9 cellular contexts compared by ENCODE assay signal in genomic region chr3:129942296-129942695, GRCh38. TPM values are rescaled to one million over a fixed set of nuclear protein-coding genes. Genes with fewer than 3 reads are reported as not detected.
DNase-seq lines count a peak whose midpoint lies in the region; ATAC-seq, FAIRE-seq and TF ChIP-seq lines count a peak whose summit lies in the region.
"Had no signal": no experiment of that assay in that cellular context is flagged by ENCODE, and none has a peak within 500 bp of the region (broad histone marks: within the 10 kb centered on the region; RNA-seq: fewer than 3 reads in every experiment).

No MANE protein-coding gene starts in this region.

- H3K36me3 Mint-ChIP-seq in Caco-2 (ENCODE audit: insufficient read depth, unreplicated experiment): no peaks in the 10 kb centered on the region
- H3K36me3 Mint-ChIP-seq in stimulated activated memory B cell treated with anti-CD40 and anti-IgM and Interleukin-4, amounts not matched to agents 10 μg/mL and 1 μg/mL and 100 μg/mL, for 72 hours: no peaks in the 10 kb centered on the region
- H3K36me3 Mint-ChIP-seq: T-cell had no signal

- no peak overlapping the region for H3K4me2 ChIP-seq in GM23248 (ENCODE audit: unreplicated experiment)

- peak; percentile 70 for ATAC-seq in stimulated activated memory B cell treated with anti-CD40 and anti-IgM and Interleukin-4, amounts not matched to agents 10 μg/mL and 1 μg/mL and 100 μg/mL, for 72 hours

- CTCF ChIA-PET in Caco-2 (lab: Charles Lee): interaction anchor here (0.5 to 2.7 kb wide), 13 partner anchors 49 to 452 kb away, joined by 3 to 34 read pairs (median 5); partner anchors contain the start of gene TMCC1

- intact Hi-C loops in Caco-2 (cut with micrococcal nuclease; ENCODE audit: unreplicated experiment) (loop anchor here (1.0 to 5.0 kb wide), 5 partner anchors 50 to 300 kb away; no protein-coding TSS in a partner anchor), lower leg skin (cut with DNase I; ENCODE audit: low total_unique reads) (no loop called here)

- H3F3A ChIP-seq in GM23248 (ENCODE audit: insufficient read depth): no peaks in the 10 kb centered on the region

- in situ Hi-C loops in GM23248 (cut with MboI): no loop called here

- peaks cover 2% of the 10 kb centered on the region for H3K27me3 Mint-ChIP-seq in Caco-2 (ENCODE audit: insufficient read depth, unreplicated experiment)
- peaks cover 45% of the 10 kb centered on the region for H3K27me3 Mint-ChIP-seq in stimulated activated memory B cell treated with anti-CD40 and anti-IgM and Interleukin-4, amounts not matched to agents 10 μg/mL and 1 μg/mL and 100 μg/mL, for 72 hours

- no peaks in the 10 kb centered on the region for H3K27me3 ChIP-seq in Caco-2 (replicated peaks; ENCODE audit: control insufficient read depth, insufficient read depth, low read length)
- peaks cover 22% of the 10 kb centered on the region for H3K27me3 ChIP-seq in GM23248 (replicated peaks; ENCODE audit: insufficient read depth)

- H3K9ac ChIP-seq in GM23248: no peak overlapping the region

- no peaks in the 10 kb centered on the region for H3K4me1 Mint-ChIP-seq in Caco-2 (ENCODE audit: low read depth, unreplicated experiment)
- H3K4me1 Mint-ChIP-seq in stimulated activated memory B cell treated with anti-CD40 and anti-IgM and Interleukin-4, amounts not matched to agents 10 μg/mL and 1 μg/mL and 100 μg/mL, for 72 hours: peaks cover 6% of the 10 kb centered on the region

- no peaks in the 10 kb centered on the region for H3K4me1 ChIP-seq in Caco-2
- H3K4me1 ChIP-seq in GM23248 (ENCODE audit: insufficient read depth): no peaks in the 10 kb centered on the region

- no peak overlapping the region for H2AFZ ChIP-seq in GM23248

- POLR2A ChIA-PET in Caco-2 (lab: Charles Lee): interaction anchor here (0.6 kb wide), 1 partner anchor 588 kb away, joined by 3 read pairs; no protein-coding TSS in a partner anchor

- no peaks in the 10 kb centered on the region for H3K9me2 ChIP-seq in GM23248 (ENCODE audit: insufficient read depth)

- FAIRE-seq in RCC 7860 (lab: Jason Lieb, UNC): no peak

- H3K9me3 Mint-ChIP-seq in Caco-2 (ENCODE audit: unreplicated experiment): no peaks in the 10 kb centered on the region
- H3K9me3 Mint-ChIP-seq in stimulated activated memory B cell treated with anti-CD40 and anti-IgM and Interleukin-4, amounts not matched to agents 10 μg/mL and 1 μg/mL and 100 μg/mL, for 72 hours: no peaks in the 10 kb centered on the region

- no peaks in the 10 kb centered on the region for H3K36me3 ChIP-seq in Caco-2 (ENCODE audit: control insufficient read depth, insufficient read depth, low read length)
- no peaks in the 10 kb centered on the region for H3K36me3 ChIP-seq in GM23248 (ENCODE audit: low read depth)

- H3K4me3 ChIP-seq in Caco-2 (ENCODE audit: low read depth, low read length) (no peak overlapping the region), GM23248 (no peak overlapping the region), lower leg skin (ENCODE audit: low read depth, poor library complexity, severe bottlenecking) (no peak overlapping the region)

- no peaks in the 10 kb centered on the region for H3K9me3 ChIP-seq in Caco-2
- no peaks in the 10 kb centered on the region for H3K9me3 ChIP-seq in GM23248 (ENCODE audit: low read depth)

- no peaks in the 10 kb centered on the region for H4K20me1 ChIP-seq in GM23248 (ENCODE audit: insufficient read depth)

- H3K27ac ChIP-seq in GM23248: no peak overlapping the region

- BruUV-seq in Caco-2 (replicated peaks; lab: Mats Ljungman, UMichigan): no TSS peak

- WGBS in GM23248 (ENCODE audit: low coverage in 1 of 2, low lambda C conversion rate in 2 of 2, missing lambda C conversion rate in 2 of 2), 2 experiments: 15 to 18% methylated on average over 6 to 7 of the region's 7 CpGs
- 25 to 27% methylated on average over 7 of the region's 7 CpGs for WGBS in lower leg skin, 2 donors

- H3K4me3 Mint-ChIP-seq in Caco-2 (ENCODE audit: unreplicated experiment): no peak overlapping the region
- no peak overlapping the region for H3K4me3 Mint-ChIP-seq in stimulated activated memory B cell treated with anti-CD40 and anti-IgM and Interleukin-4, amounts not matched to agents 10 μg/mL and 1 μg/mL and 100 μg/mL, for 72 hours
- H3K4me3 Mint-ChIP-seq: T-cell had no signal

- no peaks in the 10 kb centered on the region for H3K79me2 ChIP-seq in GM23248 (ENCODE audit: insufficient read depth)

- TF ChIP-seq CTCF in Caco-2 (IDR thresholded peaks at IDR 0.05; ENCODE audit: insufficient read depth in 1 of 2, low read depth in 1 of 2, low read length in 1 of 2, severe bottlenecking in 1 of 2, unreplicated experiment in 1 of 2) (peak; percentile 74 to 77), lower leg skin (IDR thresholded peaks at IDR 0.05) (peak in 1 of 3 donors; percentile 42)

- no peak for TF ChIP-seq POLR2A in lower leg skin (IDR thresholded peaks at IDR 0.05)

- DNase-seq in Caco-2: peak; percentile 63 to 80
- peak; percentile 74 for DNase-seq in GM23248
- peak; percentile 44 for DNase-seq in NCI-H1694 treated with DMSO at 0.1 percent for 48 hours (lab: John Stamatoyannopoulos, UW)
- DNase-seq in UCSD-AML1 (lab: John Stamatoyannopoulos, UW; ENCODE audit: unreplicated experiment): peak; percentile 75
- peak; percentile 33 to 70 for DNase-seq in dermis microvascular lymphatic vessel endothelial cell (ENCODE audit: low read depth in 2 of 2)
- peak; percentile 39 to 86 for DNase-seq in lower leg skin (ENCODE audit: low spot score in 2 of 2)
- no peak for DNase-seq in RCC 7860 (ENCODE audit: low spot score)

- no peak overlapping the region for H3K27ac Mint-ChIP-seq in Caco-2 (ENCODE audit: unreplicated experiment)
- H3K27ac Mint-ChIP-seq in stimulated activated memory B cell treated with anti-CD40 and anti-IgM and Interleukin-4, amounts not matched to agents 10 μg/mL and 1 μg/mL and 100 μg/mL, for 72 hours: no peak overlapping the region
- H3K27ac Mint-ChIP-seq: T-cell had no signal

RNA-seq across cellular contexts. Expression of gene TRH, which starts 32.2 kb away (rescaled TPM):
- total RNA-seq in Caco-2 (2022) (not detected in 2 replicates), dermis microvascular lymphatic vessel endothelial cell (not detected in 2 replicates), lower leg skin (under 1 TPM in 1 of 4 donors, not detected in 3; 0.30 TPM)
- not detected in 2 replicates for total RNA-seq in GM23248 (2014; rRNA removed; shearing (Covaris generic))
- 0.15 and 0.19 TPM in 2 replicates for polyA plus RNA-seq in GM23248 (2016; fragmentation: Nextera tagmentation; extraction: Ambion mirVana)
- total RNA-seq: T-cell had no signal

RNA-seq across cellular contexts. Expression of gene TMCC1, which starts 48.8 kb away (rescaled TPM):
- 26.0 and 27.8 TPM in 2 replicates for total RNA-seq in Caco-2 (2022)
- total RNA-seq in GM23248 (2014; rRNA removed; shearing (Covaris generic)): 7.8 and 11.1 TPM in 2 replicates
- polyA plus RNA-seq in GM23248 (2016; fragmentation: Nextera tagmentation; extraction: Ambion mirVana): 4.0 and 4.2 TPM in 2 replicates
- 23.0 and 34.7 TPM in 2 replicates for total RNA-seq in dermis microvascular lymphatic vessel endothelial cell
- total RNA-seq in lower leg skin: 10 to 100 TPM; 15.1 to 28.6 (median 18.8) TPM
